Comparison of ENCODE assay signal across 9 cellular contexts in genomic region chr22:26169312-26170111, GRCh38. TPM values are rescaled to one million over a fixed set of nuclear protein-coding genes. Genes with fewer than 3 reads are reported as not detected.
DNase-seq lines count a peak whose midpoint lies in the region; ATAC-seq and TF ChIP-seq lines count a peak whose summit lies in the region.
"Had no signal": no experiment of that assay in that cellular context is flagged by ENCODE, and none has a peak within 500 bp of the region (broad histone marks: within the 10 kb centered on the region; RNA-seq: fewer than 3 reads in every experiment).

SEZ6L (plus strand) TSS chr22:26169462; CDS start chr22:26169670, 208 bp downstream.

- H3K4me1 Mint-ChIP-seq in WTC11, result peaks cover 30% of the 10 kb centered on the region

- H3K27ac ChIP-seq in layer of hippocampus (ENCODE audit: low read depth, low read length), result peak within 1 kb of the TSS; percentile 39

- no peak within 1 kb of the TSS for H3K27ac Mint-ChIP-seq in WTC11

- H3K27me3 ChIP-seq in layer of hippocampus (ENCODE audit: control insufficient read depth, insufficient read depth, low read length), result peaks cover 9% of the 10 kb centered on the region

- no peaks in the 10 kb centered on the region for H3K36me3 Mint-ChIP-seq in WTC11

- ATAC-seq in WTC11 (peak; percentile 61), HG03460 (IDR thresholded peaks at IDR 0.05; ENCODE audit: unreplicated experiment) (no peak)

- POLR2A ChIA-PET in WTC11 (lab: Charles Lee), result no interaction called here

- peaks cover 72% of the 10 kb centered on the region for H3K27me3 Mint-ChIP-seq in WTC11 (ENCODE audit: low read depth)

- H3K9me3 Mint-ChIP-seq in WTC11, result no peaks in the 10 kb centered on the region

- H3K4me3 Mint-ChIP-seq in WTC11, result peak within 1 kb of the TSS; percentile 80

- peak; percentile 54 for DNase-seq in DMS153 treated with DMSO at 0.1 percent for 48 hours (lab: John Stamatoyannopoulos, UW; ENCODE audit: unreplicated experiment)
- no peak for DNase-seq in DMS153 (lab: John Stamatoyannopoulos, UW)
- peak; percentile 58 for DNase-seq in WTC11 (ENCODE audit: low spot score)
- DNase-seq in superior temporal gyrus (ENCODE audit: extremely low spot score), result peak; percentile 22
- DNase-seq in stimulated activated CD4-positive, alpha-beta T cell treated with anti-CD3 and anti-CD28 coated beads, Interleukin-12 subunit alpha, Interleukin-12 subunit beta, amount 100 ng/mL, for 4 hours, result no peak
- DNase-seq in GM19240 (ENCODE audit: insufficient read length, low spot score), result no peak

- CTCF ChIA-PET in WTC11 (lab: Charles Lee), result interaction anchor here (0.5 to 3.4 kb wide), 23 partner anchors 9 to 625 kb away, joined by 3 to 20 read pairs (median 4); no protein-coding TSS in a partner anchor

- no peak for TF ChIP-seq CTCF in WTC11 (IDR thresholded peaks at IDR 0.05)

TF ChIP-seq in WTC11, 78 proteins besides CTCF, POLR2A, EP300 and RAD21:
- peak; percentile 37; the same call in 1 of the 2 replicates for TF ChIP-seq ZNF423 (CRISPR knock-in tag; IDR thresholded peaks at IDR 0.05)
- TF ChIP-seq ESRRA (CRISPR knock-in tag; IDR thresholded peaks at IDR 0.05; ENCODE audit: borderline replicate concordance), result no peak
- TF ChIP-seq HMGXB4 (CRISPR knock-in tag; IDR thresholded peaks at IDR 0.05), result 0 out of 2 replicates have a peak, but pooled peaks have one; percentile 65
- TF ChIP-seq ZNF263 (CRISPR knock-in tag; IDR thresholded peaks at IDR 0.05; ENCODE audit: low read depth), result peak; percentile 37; the same call in 1 of the 2 replicates
- TF ChIP-seq EMX1 (CRISPR knock-in tag; IDR thresholded peaks at IDR 0.05), result no peak
TF ChIP-seq in WTC11: peak in this region for 3.

RNA-seq across cellular contexts. Expression of gene SEZ6L, which starts in this region (rescaled TPM):
- 0.57 to 1.1 TPM (median 0.57 TPM) in 3 replicates for total RNA-seq in WTC11 (2021)
- total RNA-seq: HT1080 had no signal

Comparison
In these comparisons a context has a peak if more than half of its experiments do, and no peak if none do; other contexts are left out.
1. DNase-seq: peak in DMS153 treated with DMSO at 0.1 percent for 48 hours (single experiment), WTC11 (single experiment) and superior temporal gyrus (single experiment); none in DMS153 (single experiment), stimulated activated CD4-positive, alpha-beta T cell treated with anti-CD3 and anti-CD28 coated beads, Interleukin-12 subunit alpha, Interleukin-12 subunit beta, amount 100 ng/mL, for 4 hours (single experiment) and GM19240 (single experiment).